In genomic region chr20:44501448-44501847, GRCh38 we compare ENCODE assay signal across 16 cellular contexts. TPM values are rescaled to one million over a fixed set of nuclear protein-coding genes. Genes with fewer than 3 reads are reported as not detected.
DNase-seq lines count a peak whose midpoint lies in the region; ATAC-seq, FAIRE-seq and TF ChIP-seq lines count a peak whose summit lies in the region.
"Had no signal": no experiment of that assay in that cellular context is flagged by ENCODE, and none has a peak within 500 bp of the region (broad histone marks: within the 10 kb centered on the region; RNA-seq: fewer than 3 reads in every experiment).

No MANE protein-coding gene starts in this region.

- H3K4me1 Mint-ChIP-seq in HFFc6 (ENCODE audit: low read depth): peaks cover 50% of the 10 kb centered on the region
- H3K4me1 Mint-ChIP-seq in naive thymus-derived CD4-positive, alpha-beta T cell: peaks cover 0 to 14% (median 5%) of the 10 kb centered on the region in 7 donors
- peaks cover 11% of the 10 kb centered on the region for H3K4me1 Mint-ChIP-seq in osteocyte (ENCODE audit: unreplicated experiment)

- FAIRE-seq in small intestine (lab: Jason Lieb, UNC): no peak
- FAIRE-seq: HepG2 had no signal

- H3K27ac Mint-ChIP-seq in HFFc6 (peak overlapping the region; percentile 76), osteocyte (ENCODE audit: unreplicated experiment) (no peak overlapping the region)
- H3K27ac Mint-ChIP-seq in naive thymus-derived CD4-positive, alpha-beta T cell: peak overlapping the region in 7 of 9 donors; percentile 13 to 66 (median 38)

- peaks cover 55% of the 10 kb centered on the region for H3K36me3 Mint-ChIP-seq in HFFc6 (ENCODE audit: low read depth)
- H3K36me3 Mint-ChIP-seq in naive thymus-derived CD4-positive, alpha-beta T cell: peaks cover 18 to 50% (median 29%) of the 10 kb centered on the region in 5 donors
- peaks cover 51% of the 10 kb centered on the region for H3K36me3 Mint-ChIP-seq in osteocyte (ENCODE audit: unreplicated experiment)

- peaks cover 28 to 96% (median 35%) of the 10 kb centered on the region in 3 experiments for H3K36me3 ChIP-seq in naive thymus-derived CD4-positive, alpha-beta T cell (ENCODE audit: control insufficient read depth in 2 of 3, insufficient read depth in 3 of 3, low read length in 3 of 3)
- H3K36me3 ChIP-seq in small intestine (ENCODE audit: control insufficient read depth in 2 of 2, insufficient read depth in 2 of 2, low read length in 2 of 2): peaks cover 20 to 27% of the 10 kb centered on the region in 2 donors

- CTCF ChIA-PET in naive thymus-derived CD4-positive, alpha-beta T cell (lab: Charles Lee): no interaction called here

- no peaks in the 10 kb centered on the region for H3K9me3 ChIP-seq in naive thymus-derived CD4-positive, alpha-beta T cell (ENCODE audit: control insufficient read depth in 2 of 3, low read length in 3 of 3)
- no peaks in the 10 kb centered on the region for H3K9me3 ChIP-seq in small intestine (ENCODE audit: control insufficient read depth, low read depth)

- WGBS in small intestine, 3 donors: 93 to 98% (median 93%) methylated on average over 5 of the region's 5 CpGs

- no peaks in the 10 kb centered on the region for H3K27me3 ChIP-seq in naive thymus-derived CD4-positive, alpha-beta T cell (ENCODE audit: control insufficient read depth in 2 of 2, insufficient read depth in 2 of 2, low read length in 2 of 2)
- no peaks in the 10 kb centered on the region for H3K27me3 ChIP-seq in small intestine (ENCODE audit: control insufficient read depth in 2 of 2, insufficient read depth in 2 of 2, low read length in 2 of 2)

- H3K27ac ChIP-seq in naive thymus-derived CD4-positive, alpha-beta T cell (ENCODE audit: low read depth, low read length): no peak overlapping the region
- no peak overlapping the region for H3K27ac ChIP-seq in small intestine (ENCODE audit: low read depth in 1 of 2, low read length in 1 of 2)

- POLR2A ChIA-PET in naive thymus-derived CD4-positive, alpha-beta T cell (lab: Charles Lee): no interaction called here

- H3K4me3 ChIP-seq in AG10803 (ENCODE audit: low read length): no peak overlapping the region
- no peak overlapping the region for H3K4me3 ChIP-seq in choroid plexus epithelial cell (ENCODE audit: low read depth, low read length)
- H3K4me3 ChIP-seq in naive thymus-derived CD4-positive, alpha-beta T cell (ENCODE audit: low read length): no peak overlapping the region
- H3K4me3 ChIP-seq in small intestine (ENCODE audit: low read depth in 1 of 2, low read length in 2 of 2): no peak overlapping the region

- DNase-seq in AG10803 (ENCODE audit: low read depth) (peak; percentile 81), HFFc6 (peak; percentile 73), choroid plexus epithelial cell (ENCODE audit: low read depth) (peak; percentile 96), small intestine (no peak), osteocyte (ENCODE audit: extremely low spot score, unreplicated experiment) (no peak), NCI-H1048 (lab: John Stamatoyannopoulos, UW) (no peak)
- DNase-seq in naive thymus-derived CD4-positive, alpha-beta T cell: no peak
- DNase-seq: activated CD4-positive, alpha-beta T cell treated with anti-CD3 and anti-CD28 coated beads for 4 hours; activated effector memory CD4-positive, alpha-beta T cell treated with Interleukin-2 at 50 U/mL for 16 hours; NCI-H1694; NCI-H69; T-cell had no signal

- no peaks in the 10 kb centered on the region for H3K4me1 ChIP-seq in naive thymus-derived CD4-positive, alpha-beta T cell (ENCODE audit: control insufficient read depth in 2 of 2, insufficient read depth in 2 of 2, low read length in 2 of 2)
- no peaks in the 10 kb centered on the region for H3K4me1 ChIP-seq in small intestine (ENCODE audit: control insufficient read depth in 2 of 2, insufficient read depth in 1 of 2, low read depth in 1 of 2, low read length in 1 of 2)

- intact Hi-C loops in naive thymus-derived CD4-positive, alpha-beta T cell (cut with micrococcal nuclease): no loop called here

- TF ChIP-seq CTCF in AG10803 (conservative IDR thresholded peaks at IDR 0.05; ENCODE audit: low read length) (no peak), HFFc6 (IDR thresholded peaks at IDR 0.05) (no peak), choroid plexus epithelial cell (conservative IDR thresholded peaks at IDR 0.05; ENCODE audit: low read depth, low read length) (no peak), osteocyte (IDR thresholded peaks at IDR 0.05) (no peak)

- H3K4me3 Mint-ChIP-seq in HFFc6 (0 out of 2 replicates have a peak overlapping the region, but pooled peaks have one; percentile 0), osteocyte (ENCODE audit: unreplicated experiment) (no peak overlapping the region)
- H3K4me3 Mint-ChIP-seq in naive thymus-derived CD4-positive, alpha-beta T cell: no peak overlapping the region
- H3K4me3 Mint-ChIP-seq: T-cell had no signal

- H3K27me3 Mint-ChIP-seq in HFFc6 (ENCODE audit: insufficient read depth) (no peaks in the 10 kb centered on the region; the same call in 1 of the 2 replicates), osteocyte (ENCODE audit: unreplicated experiment) (no peaks in the 10 kb centered on the region)
- H3K27me3 Mint-ChIP-seq in naive thymus-derived CD4-positive, alpha-beta T cell: no peaks in the 10 kb centered on the region
- H3K27me3 Mint-ChIP-seq: T-cell had no signal

- H3K9me3 Mint-ChIP-seq in HFFc6 (no peaks in the 10 kb centered on the region), osteocyte (ENCODE audit: unreplicated experiment) (no peaks in the 10 kb centered on the region)
- H3K9me3 Mint-ChIP-seq in naive thymus-derived CD4-positive, alpha-beta T cell: peaks cover 0 to 2% (median 0%) of the 10 kb centered on the region in 11 donors
- H3K9me3 Mint-ChIP-seq: T-cell had no signal

- ATAC-seq in naive thymus-derived CD4-positive, alpha-beta T cell: no peak
- ATAC-seq in GM21825 (IDR thresholded peaks at IDR 0.05; ENCODE audit: unreplicated experiment): no peak
- ATAC-seq: esophagus mucosa, HepG2, Panc1, T-cell had no signal

RNA-seq across cellular contexts. Expression of gene SERINC3, which starts 20.4 kb away (rescaled TPM):
- 100 to 1,000 TPM; 161 to 219 (median 188) TPM for total RNA-seq in HFFc6 (2021; fragmentation: NEBNext Ultra II Directional; extraction: Animal tissue kit (Norgen Biotek cat#: 25700))
- total RNA-seq in naive thymus-derived CD4-positive, alpha-beta T cell: 10 to 100 TPM; 59.7 to 85.3 (median 78.9) TPM
- 100 to 1,000 TPM; 188 to 199 TPM for polyA plus RNA-seq in naive thymus-derived CD4-positive, alpha-beta T cell
- 10 to 100 TPM; 13.2 to 64.8 (median 14.3) TPM for polyA plus RNA-seq in small intestine
- total RNA-seq in osteocyte: 121 and 125 TPM in 2 replicates

RNA-seq across cellular contexts. Expression of gene TTPAL, which starts 25.8 kb away (rescaled TPM):
- total RNA-seq in HFFc6 (2021; fragmentation: NEBNext Ultra II Directional; extraction: Animal tissue kit (Norgen Biotek cat#: 25700)): 10 to 100 TPM; 28.7 to 38.7 (median 35.2) TPM
- total RNA-seq in naive thymus-derived CD4-positive, alpha-beta T cell: 10 to 100 TPM; 12.0 to 20.7 (median 17.0) TPM
- polyA plus RNA-seq in naive thymus-derived CD4-positive, alpha-beta T cell: 10 to 100 TPM in 1 of 2 donors, 1 to 10 TPM in 1; 8.8 to 14.2 TPM
- polyA plus RNA-seq in small intestine: 1 to 10 TPM; 1.8 to 4.7 (median 2.4) TPM
- total RNA-seq in osteocyte: 18.9 and 20.8 TPM in 2 replicates

Comparison
In these comparisons a context has a peak if more than half of its experiments do, and no peak if none do; other contexts are left out.
1. DNase-seq: peak in AG10803 (single experiment), HFFc6 (single experiment) and choroid plexus epithelial cell (single experiment); none in naive thymus-derived CD4-positive, alpha-beta T cell (0 of 9), small intestine (single experiment), osteocyte (single experiment) and NCI-H1048 (single experiment).